In genomic region chr10:73815719-73816030, GRCh38 we compare ENCODE assay signal across 16 cellular contexts. TPM values are rescaled to one million over a fixed set of nuclear protein-coding genes. Genes with fewer than 3 reads are reported as not detected.
DNase-seq lines count a peak whose midpoint lies in the region; ATAC-seq and TF ChIP-seq lines count a peak whose summit lies in the region.
"Had no signal": no experiment of that assay in that cellular context is flagged by ENCODE, and none has a peak within 500 bp of the region (broad histone marks: within the 10 kb centered on the region; RNA-seq: fewer than 3 reads in every experiment).

No MANE protein-coding gene starts in this region.

- H3K27me3 Mint-ChIP-seq in MCF 10A (ENCODE audit: insufficient read depth, unreplicated experiment): no peaks in the 10 kb centered on the region
- H3K27me3 Mint-ChIP-seq: effector memory CD8-positive, alpha-beta T cell; stimulated activated memory B cell treated with anti-CD40 and anti-IgM and Interleukin-4, amounts not matched to agents 10 μg/mL and 1 μg/mL and 100 μg/mL, for 72 hours had no signal

- H3K36me3 ChIP-seq in breast epithelium: no peaks in the 10 kb centered on the region
- H3K36me3 ChIP-seq in brain microvascular endothelial cell (replicated peaks): no peaks in the 10 kb centered on the region
- H3K36me3 ChIP-seq in neutrophil: peaks cover 77% of the 10 kb centered on the region
- peaks cover 34% of the 10 kb centered on the region for H3K36me3 ChIP-seq in thoracic aorta

- no peaks in the 10 kb centered on the region for H3K9me3 Mint-ChIP-seq in MCF 10A (ENCODE audit: unreplicated experiment)
- H3K9me3 Mint-ChIP-seq: effector memory CD8-positive, alpha-beta T cell; stimulated activated memory B cell treated with anti-CD40 and anti-IgM and Interleukin-4, amounts not matched to agents 10 μg/mL and 1 μg/mL and 100 μg/mL, for 72 hours had no signal

- no peak for DNase-seq in breast epithelium (ENCODE audit: low spot score in 2 of 2)
- no peak for DNase-seq in MCF 10A (ENCODE audit: unreplicated experiment)
- DNase-seq in brain microvascular endothelial cell: no peak
- DNase-seq in thoracic aorta (ENCODE audit: low spot score): no peak
- DNase-seq in iPS-NIHi11 (ENCODE audit: low spot score): no peak
- no peak for DNase-seq in ureter (ENCODE audit: low spot score)
- DNase-seq: activated CD8-positive, alpha-beta memory T cell treated with anti-CD3 and anti-CD28 coated beads, Interleukin-2, amount 50 U/mL, for 4 hours; activated gamma-delta T cell treated with Interleukin-2 at 50 U/mL for 16 hours; effector memory CD8-positive, alpha-beta T cell; NCI-H1048; NCI-H2081 treated with DMSO at 0.1 percent for 48 hours; NCI-H510A treated with DMSO at 0.1 percent for 48 hours had no signal

- H3K4me3 Mint-ChIP-seq in MCF 10A (ENCODE audit: unreplicated experiment): no peak overlapping the region
- H3K4me3 Mint-ChIP-seq: effector memory CD8-positive, alpha-beta T cell; stimulated activated memory B cell treated with anti-CD40 and anti-IgM and Interleukin-4, amounts not matched to agents 10 μg/mL and 1 μg/mL and 100 μg/mL, for 72 hours had no signal

- H3K4me1 Mint-ChIP-seq in MCF 10A (ENCODE audit: insufficient read depth, unreplicated experiment): peaks cover 33% of the 10 kb centered on the region

- H3K4me3 ChIP-seq in breast epithelium: no peak overlapping the region
- no peak overlapping the region for H3K4me3 ChIP-seq in brain microvascular endothelial cell (ENCODE audit: low read depth, low read length)
- H3K4me3 ChIP-seq in neutrophil (ENCODE audit: low read depth in 1 of 2, low read length in 1 of 2): peak overlapping the region in 1 of 2 experiments; percentile 31
- no peak overlapping the region for H3K4me3 ChIP-seq in thoracic aorta
- H3K4me3 ChIP-seq: vagina had no signal

- POLR2A ChIA-PET in MCF 10A (lab: Yijun Ruan, JAX): interaction anchor here (0.6 to 1.7 kb wide), 5 partner anchors 30 to 104 kb away, joined by 3 to 6 read pairs (median 3); partner anchors contain the start of genes CHCHD1, SEC24C and ZSWIM8

- H3K27ac ChIP-seq in breast epithelium: peak overlapping the region; percentile 82 to 84
- H3K27ac ChIP-seq in brain microvascular endothelial cell: peak overlapping the region; percentile 54
- peak overlapping the region; percentile 81 for H3K27ac ChIP-seq in neutrophil
- H3K27ac ChIP-seq in thoracic aorta: peak overlapping the region; percentile 63 to 78
- H3K27ac ChIP-seq: vagina had no signal

- in situ Hi-C loops in brain microvascular endothelial cell (cut with HindIII; ENCODE audit: low pct_ligation_motif_present, low sequenced_read_pairs): no loop called here

- H3K9me3 ChIP-seq in breast epithelium (no peaks in the 10 kb centered on the region), neutrophil (no peaks in the 10 kb centered on the region), thoracic aorta (no peaks in the 10 kb centered on the region)
- H3K9me3 ChIP-seq: vagina had no signal

- no peak overlapping the region for H3K27ac Mint-ChIP-seq in MCF 10A (ENCODE audit: low read depth, unreplicated experiment)
- H3K27ac Mint-ChIP-seq: stimulated activated memory B cell treated with anti-CD40 and anti-IgM and Interleukin-4, amounts not matched to agents 10 μg/mL and 1 μg/mL and 100 μg/mL, for 72 hours had no signal

- intact Hi-C loops in breast epithelium (cut with DNase I; ENCODE audit: low total_unique reads): no loop called here
- intact Hi-C loops in MCF 10A (cut with micrococcal nuclease): loop anchor here (1.0 kb wide), 1 partner anchor 14 kb away; no protein-coding TSS in a partner anchor

- ATAC-seq in thoracic aorta (ENCODE audit: insufficient number of reproducible peaks, low FRiP score, low read depth) (no peak), HG02852 (IDR thresholded peaks at IDR 0.05; ENCODE audit: unreplicated experiment) (no peak)
- ATAC-seq: effector memory CD8-positive, alpha-beta T cell; stimulated activated memory B cell treated with anti-CD40 and anti-IgM and Interleukin-4, amounts not matched to agents 10 μg/mL and 1 μg/mL and 100 μg/mL, for 72 hours had no signal

- CTCF ChIA-PET in MCF 10A (lab: Yijun Ruan, JAX): interaction anchor here (0.6 to 2.0 kb wide), 3 partner anchors 10 to 125 kb away, joined by 4 to 7 read pairs (median 5); no protein-coding TSS in a partner anchor

- peaks cover 0 to 12% of the 10 kb centered on the region in 2 donors for H3K4me1 ChIP-seq in breast epithelium
- peaks cover 56 to 63% of the 10 kb centered on the region in 2 experiments for H3K4me1 ChIP-seq in neutrophil (ENCODE audit: control insufficient read depth in 1 of 2, insufficient read depth in 1 of 2, low read depth in 1 of 2, low read length in 1 of 2)
- peaks cover 28 to 44% of the 10 kb centered on the region in 2 donors for H3K4me1 ChIP-seq in thoracic aorta (ENCODE audit: control insufficient read depth in 1 of 2, low read depth in 2 of 2)

- H3K36me3 Mint-ChIP-seq in MCF 10A (ENCODE audit: insufficient read depth, unreplicated experiment): peaks cover 13% of the 10 kb centered on the region

- H3K27me3 ChIP-seq in breast epithelium (no peaks in the 10 kb centered on the region), brain microvascular endothelial cell (replicated peaks) (no peaks in the 10 kb centered on the region), neutrophil (no peaks in the 10 kb centered on the region), thoracic aorta (replicated peaks; ENCODE audit: insufficient read depth) (no peaks in the 10 kb centered on the region)
- H3K27me3 ChIP-seq: vagina had no signal

- no peak for TF ChIP-seq POLR2A in breast epithelium (IDR thresholded peaks at IDR 0.05)

- no peak for TF ChIP-seq CTCF in breast epithelium (IDR thresholded peaks at IDR 0.05)
- TF ChIP-seq CTCF in MCF 10A (IDR thresholded peaks at IDR 0.05; ENCODE audit: unreplicated experiment): no peak
- TF ChIP-seq CTCF in brain microvascular endothelial cell (IDR thresholded peaks at IDR 0.05; ENCODE audit: low read depth, low read length, missing control alignments): no peak
- no peak for TF ChIP-seq CTCF in neutrophil (IDR thresholded peaks at IDR 0.05)
- no peak for TF ChIP-seq CTCF in thoracic aorta (IDR thresholded peaks at IDR 0.05)

- BruUV-seq in MCF 10A (replicated peaks; lab: Mats Ljungman, UMichigan): no TSS peak

RNA-seq across cellular contexts. Expression of gene NDST2, which starts 4.3 kb away (rescaled TPM):
- total RNA-seq in breast epithelium (10 to 100 TPM; 30.7 to 37.7 (median 33.8) TPM), MCF 10A (2022) (22.9 and 25.2 TPM in 2 replicates), thoracic aorta (10 to 100 TPM; 55.0 to 78.2 TPM), ureter (37.5 TPM)

RNA-seq across cellular contexts. Expression of gene ZSWIM8, which starts 30.3 kb away (rescaled TPM):
- total RNA-seq in breast epithelium: 10 to 100 TPM; 79.2 to 87.8 (median 84.2) TPM
- 84.2 and 112 TPM in 2 replicates for total RNA-seq in MCF 10A (2022)
- 100 to 1,000 TPM; 126 to 144 TPM for total RNA-seq in thoracic aorta
- total RNA-seq in ureter: 129 TPM

RNA-seq across cellular contexts. Expression of gene CHCHD1, which starts 33.8 kb away (rescaled TPM):
- total RNA-seq in breast epithelium (10 to 100 TPM; 25.1 to 37.0 (median 29.9) TPM), MCF 10A (2022) (13.1 and 19.5 TPM in 2 replicates), thoracic aorta (10 to 100 TPM; 20.7 to 22.6 TPM), ureter (14.9 TPM)

RNA-seq across cellular contexts. Expression of gene CAMK2G, which starts 58.7 kb away (rescaled TPM):
- total RNA-seq in breast epithelium (10 to 100 TPM; 22.6 to 28.0 (median 27.2) TPM), MCF 10A (2022) (10.9 and 13.7 TPM in 2 replicates), thoracic aorta (100 to 1,000 TPM in 1 of 2 donors, 10 to 100 TPM in 1; 78.8 to 149 TPM), ureter (80.5 TPM)
